ENCODE assay signal across 13 cellular contexts in the genomic region with DNA sequence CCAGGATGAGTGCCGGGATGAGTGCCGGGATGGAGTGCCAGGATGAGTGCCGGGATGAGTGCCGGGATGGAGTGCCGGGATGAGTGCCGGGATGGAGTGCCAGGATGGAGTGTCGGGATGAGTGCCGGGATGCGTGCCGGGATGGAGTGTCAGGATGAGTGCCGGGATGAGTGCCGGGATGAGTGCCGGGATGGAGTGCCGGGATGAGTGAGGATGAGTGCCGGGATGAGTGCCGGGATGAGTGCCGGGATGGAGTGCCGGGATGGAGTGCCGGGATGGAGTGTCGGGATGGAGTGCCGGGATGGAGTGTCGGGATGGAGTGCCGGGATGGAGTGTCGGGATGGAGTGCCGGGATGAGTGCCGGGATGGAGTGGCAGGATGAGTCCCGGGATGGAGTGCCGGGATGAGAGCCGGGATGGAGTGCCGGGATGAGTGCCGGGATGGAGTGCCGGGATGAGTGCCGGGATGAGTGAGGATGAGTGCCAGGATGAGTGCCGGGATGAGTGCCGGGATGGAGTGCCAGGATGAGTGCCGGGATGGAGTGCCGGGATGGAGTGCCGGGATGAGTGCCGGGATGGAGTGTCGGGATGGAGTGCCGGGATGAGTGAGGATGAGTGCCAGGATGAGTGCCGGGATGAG. TPM values are rescaled to one million over a fixed set of nuclear protein-coding genes. Genes with fewer than 3 reads are reported as not detected.
"Had no signal": no experiment of that assay in that cellular context is flagged by ENCODE, and none has a peak within 500 bp of the region (broad histone marks: within the 10 kb centered on the region; RNA-seq: fewer than 3 reads in every experiment).

No MANE protein-coding gene starts in this region.

RNA-seq across cellular contexts. Expression of a gene that starts 52.1 kb away (rescaled TPM):
- total RNA-seq: aorta, esophagus mucosa, gastrocnemius medialis, left ventricle myocardium inferior, mammary epithelial cell, myocyte, ovary, SJCRH30, subcutaneous adipose tissue, thyroid gland, urinary bladder had no signal
- polyA plus RNA-seq: aorta, mammary epithelial cell, ovary, psoas muscle, small intestine, urinary bladder had no signal
